ENCODE assay signal across 23 cellular contexts in genomic region chr2:50729306-50730105, GRCh38.
DNase-seq lines count a peak whose midpoint lies in the region; ATAC-seq and TF ChIP-seq lines count a peak whose summit lies in the region.
"Had no signal": no experiment of that assay in that cellular context is flagged by ENCODE, and none has a peak within 500 bp of the region (broad histone marks: within the 10 kb centered on the region; RNA-seq: fewer than 3 reads in every experiment).

No MANE protein-coding gene starts in this region.

- no peak for TF ChIP-seq EP300 in gastroesophageal sphincter (IDR thresholded peaks at IDR 0.05)

- no peaks in the 10 kb centered on the region for H3K9me3 ChIP-seq in gastroesophageal sphincter
- H3K9me3 ChIP-seq: left lung, upper lobe of right lung had no signal

- POLR2A ChIA-PET in activated CD8-positive, alpha-beta T cell treated with anti-CD3 and anti-CD28 coated beads for 36 hours (lab: Charles Lee): no interaction called here

- intact Hi-C loops in activated CD8-positive, alpha-beta T cell treated with anti-CD3 and anti-CD28 coated beads for 36 hours (cut with micrococcal nuclease): no loop called here

- H3K27ac ChIP-seq in gastroesophageal sphincter: no peak overlapping the region
- H3K27ac ChIP-seq: 22Rv1, left lung, upper lobe of right lung had no signal

- no peak overlapping the region for H3K4me3 Mint-ChIP-seq in activated CD8-positive, alpha-beta T cell treated with anti-CD3 and anti-CD28 coated beads for 36 hours
- H3K4me3 Mint-ChIP-seq: activated B cell treated with CpG ODN at 0.5 μM for 24 hours; CD4-positive, alpha-beta T cell; naive thymus-derived CD4-positive, alpha-beta T cell had no signal

- H3K36me3 ChIP-seq in gastroesophageal sphincter: no peaks in the 10 kb centered on the region
- H3K36me3 ChIP-seq: left lung, upper lobe of right lung had no signal

- H3K4me1 ChIP-seq in gastroesophageal sphincter: no peaks in the 10 kb centered on the region
- H3K4me1 ChIP-seq: left lung, upper lobe of right lung had no signal

- no peak for TF ChIP-seq CTCF in gastroesophageal sphincter (IDR thresholded peaks at IDR 0.05)
- TF ChIP-seq CTCF in activated CD8-positive, alpha-beta T cell treated with anti-CD3 and anti-CD28 coated beads for 36 hours (IDR thresholded peaks at IDR 0.05): no peak

- 69 to 82% methylated on average over 5 to 7 of the region's 7 CpGs for WGBS in gastroesophageal sphincter (ENCODE audit: low coverage in 1 of 2), 2 donors

- no peaks in the 10 kb centered on the region for H3K4me1 Mint-ChIP-seq in activated CD8-positive, alpha-beta T cell treated with anti-CD3 and anti-CD28 coated beads for 36 hours (ENCODE audit: low read depth)
- H3K4me1 Mint-ChIP-seq: activated B cell treated with CpG ODN at 0.5 μM for 24 hours; naive thymus-derived CD4-positive, alpha-beta T cell had no signal

- CTCF ChIA-PET in activated CD8-positive, alpha-beta T cell treated with anti-CD3 and anti-CD28 coated beads for 36 hours (lab: Charles Lee): no interaction called here

- no peaks in the 10 kb centered on the region for H3K27me3 ChIP-seq in gastroesophageal sphincter
- H3K27me3 ChIP-seq: left lung, upper lobe of right lung had no signal

- H3K27ac Mint-ChIP-seq in activated CD8-positive, alpha-beta T cell treated with anti-CD3 and anti-CD28 coated beads for 36 hours: no peak overlapping the region
- H3K27ac Mint-ChIP-seq: activated B cell treated with CpG ODN at 0.5 μM for 24 hours; activated naive CD4-positive, alpha-beta T cell treated with anti-CD3 and anti-CD28 coated beads, Interleukin-2, amount 50 U/mL, for 72 hours; activated T-helper 2 cell treated with anti-CD3 and anti-CD28 coated beads, Interferon-gamma antibody, Interleukin-2, Interleukin-4, amounts not matched to agents 10 μg/mL and 5 μg/mL and 100 μg/mL, durations not matched to agents 14 hours and 24 hours and 36 hours; CD4-positive, alpha-beta T cell; naive thymus-derived CD4-positive, alpha-beta T cell had no signal

- H3K36me3 Mint-ChIP-seq in activated CD8-positive, alpha-beta T cell treated with anti-CD3 and anti-CD28 coated beads for 36 hours (ENCODE audit: low read depth): no peaks in the 10 kb centered on the region
- H3K36me3 Mint-ChIP-seq: activated naive CD4-positive, alpha-beta T cell treated with anti-CD3 and anti-CD28 coated beads, Interleukin-2, amount 50 U/mL, for 72 hours; naive thymus-derived CD4-positive, alpha-beta T cell had no signal

- no peaks in the 10 kb centered on the region for H3K27me3 Mint-ChIP-seq in activated CD8-positive, alpha-beta T cell treated with anti-CD3 and anti-CD28 coated beads for 36 hours
- H3K27me3 Mint-ChIP-seq: activated B cell treated with CpG ODN at 0.5 μM for 24 hours; CD4-positive, alpha-beta T cell; naive thymus-derived CD4-positive, alpha-beta T cell had no signal

- no peak overlapping the region for H3K4me3 ChIP-seq in gastroesophageal sphincter
- H3K4me3 ChIP-seq: left lung, upper lobe of right lung had no signal

- DNase-seq in DMS 273 (lab: John Stamatoyannopoulos, UW; ENCODE audit: unreplicated experiment) (peak; percentile 42), DMS 273 treated with DMSO at 0.1 percent for 48 hours (lab: John Stamatoyannopoulos, UW) (no peak), NCI-H2171 (lab: John Stamatoyannopoulos, UW) (peak; percentile 86), cerebellar cortex (ENCODE audit: low spot score) (peak; percentile 70), retina (peak; percentile 37)
- DNase-seq in activated CD8-positive, alpha-beta T cell treated with anti-CD3 and anti-CD28 coated beads for 36 hours: no peak
- DNase-seq: activated B cell treated with CpG ODN at 0.5 μM for 24 hours; activated CD4-positive, alpha-beta T cell treated with anti-CD3 and anti-CD28 coated beads, Interleukin-2, amount 50 U/mL, for 4 hours; activated CD8-positive, alpha-beta memory T cell treated with anti-CD3 and anti-CD28 coated beads, Interleukin-2, amount 50 U/mL, for 48 hours; aorta; CD4-positive, alpha-beta T cell; KBM-7; left lung; naive thymus-derived CD4-positive, alpha-beta T cell; NCI-H2081; OCI-M1; Right ventricle myocardium superior; upper lobe of right lung had no signal

- peaks cover 2% of the 10 kb centered on the region for H3K9me3 Mint-ChIP-seq in activated CD8-positive, alpha-beta T cell treated with anti-CD3 and anti-CD28 coated beads for 36 hours
- H3K9me3 Mint-ChIP-seq: activated B cell treated with CpG ODN at 0.5 μM for 24 hours had no signal

- no peak for ATAC-seq in GM18870 (IDR thresholded peaks at IDR 0.05; ENCODE audit: unreplicated experiment)
- ATAC-seq in gastroesophageal sphincter: no peak
- no peak for ATAC-seq in activated CD8-positive, alpha-beta T cell treated with anti-CD3 and anti-CD28 coated beads for 36 hours
- ATAC-seq: activated naive CD4-positive, alpha-beta T cell treated with anti-CD3 and anti-CD28 coated beads, Interleukin-2, amount 50 U/mL, for 72 hours; left lung; naive thymus-derived CD4-positive, alpha-beta T cell; upper lobe of right lung had no signal

- no peak for TF ChIP-seq POLR2A in gastroesophageal sphincter (IDR thresholded peaks at IDR 0.05)

Comparison
In these comparisons a context has a peak if more than half of its experiments do, and no peak if none do; other contexts are left out.
1. DNase-seq: peak in DMS 273 (single experiment), NCI-H2171 (single experiment), cerebellar cortex (single experiment) and retina (single experiment); none in DMS 273 treated with DMSO at 0.1 percent for 48 hours (single experiment) and activated CD8-positive, alpha-beta T cell treated with anti-CD3 and anti-CD28 coated beads for 36 hours (single experiment).